1 cellular context compared by ENCODE assay signal in the genomic region with DNA sequence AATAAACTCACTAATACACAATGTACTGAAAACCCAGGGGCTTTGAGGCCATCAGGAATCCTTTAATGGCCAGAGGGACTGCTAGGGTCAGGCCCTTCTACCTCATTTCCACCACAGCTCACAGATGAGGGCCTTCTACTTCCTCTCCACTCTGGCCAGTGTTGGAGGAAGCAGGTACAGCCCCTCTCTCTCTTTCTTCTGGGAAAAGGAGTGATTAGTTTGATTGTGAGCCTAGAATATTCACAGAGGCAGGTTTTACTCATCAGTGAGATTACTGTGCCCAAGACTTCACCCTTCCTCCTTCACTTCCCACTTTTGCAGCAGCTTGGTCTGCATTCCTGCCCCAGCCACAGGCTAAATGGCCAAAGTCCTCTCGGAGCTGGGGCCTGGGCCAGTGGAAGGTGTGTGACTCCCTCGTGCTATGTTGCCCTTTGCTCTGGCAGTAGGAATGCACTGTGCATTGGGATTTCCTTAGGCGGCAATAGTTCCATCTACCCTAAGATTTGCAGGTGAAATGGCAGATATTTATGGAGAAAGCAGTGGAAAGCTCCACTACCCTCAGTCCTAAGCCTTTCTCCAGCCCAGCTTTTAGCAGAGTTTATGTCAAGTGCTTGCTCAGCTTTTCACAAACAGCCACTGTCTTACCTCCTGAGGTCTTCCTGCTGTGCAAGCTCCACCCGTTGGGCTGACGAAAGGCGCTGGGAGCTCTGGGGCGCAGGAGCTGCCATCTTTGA.
A peak's percentile ranks its signal among the peaks of the same experiment; 100 is the strongest.
TF ChIP-seq lines count a peak whose summit lies in the region.

No MANE protein-coding gene starts in this region.

TF ChIP-seq in HepG2, 621 proteins besides CTCF, POLR2A, EP300 and RAD21 (continued from another document and continues in another):
- TF ChIP-seq, protein P1, sequence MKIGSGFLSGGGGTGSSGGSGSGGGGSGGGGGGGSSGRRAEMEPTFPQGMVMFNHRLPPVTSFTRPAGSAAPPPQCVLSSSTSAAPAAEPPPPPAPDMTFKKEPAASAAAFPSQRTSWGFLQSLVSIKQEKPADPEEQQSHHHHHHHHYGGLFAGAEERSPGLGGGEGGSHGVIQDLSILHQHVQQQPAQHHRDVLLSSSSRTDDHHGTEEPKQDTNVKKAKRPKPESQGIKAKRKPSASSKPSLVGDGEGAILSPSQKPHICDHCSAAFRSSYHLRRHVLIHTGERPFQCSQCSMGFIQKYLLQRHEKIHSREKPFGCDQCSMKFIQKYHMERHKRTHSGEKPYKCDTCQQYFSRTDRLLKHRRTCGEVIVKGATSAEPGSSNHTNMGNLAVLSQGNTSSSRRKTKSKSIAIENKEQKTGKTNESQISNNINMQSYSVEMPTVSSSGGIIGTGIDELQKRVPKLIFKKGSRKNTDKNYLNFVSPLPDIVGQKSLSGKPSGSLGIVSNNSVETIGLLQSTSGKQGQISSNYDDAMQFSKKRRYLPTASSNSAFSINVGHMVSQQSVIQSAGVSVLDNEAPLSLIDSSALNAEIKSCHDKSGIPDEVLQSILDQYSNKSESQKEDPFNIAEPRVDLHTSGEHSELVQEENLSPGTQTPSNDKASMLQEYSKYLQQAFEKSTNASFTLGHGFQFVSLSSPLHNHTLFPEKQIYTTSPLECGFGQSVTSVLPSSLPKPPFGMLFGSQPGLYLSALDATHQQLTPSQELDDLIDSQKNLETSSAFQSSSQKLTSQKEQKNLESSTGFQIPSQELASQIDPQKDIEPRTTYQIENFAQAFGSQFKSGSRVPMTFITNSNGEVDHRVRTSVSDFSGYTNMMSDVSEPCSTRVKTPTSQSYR (CRISPR knock-in tag; IDR thresholded peaks at IDR 0.05; ENCODE audit: borderline replicate concordance) = peak; percentile 80
- TF ChIP-seq NR3C1 (CRISPR knock-in tag; IDR thresholded peaks at IDR 0.05) (no peak), CBX1 (IDR thresholded peaks at IDR 0.05; ENCODE audit: low read depth) (peak; percentile 87), ZBTB40 (IDR thresholded peaks at IDR 0.05) (no peak), ZBTB40 (CRISPR knock-in tag; IDR thresholded peaks at IDR 0.05) (peak; percentile 81), LCORL (IDR thresholded peaks at IDR 0.05) (no peak), LCORL (CRISPR knock-in tag; IDR thresholded peaks at IDR 0.05) (peak; percentile 95), THAP9 (CRISPR knock-in tag; IDR thresholded peaks at IDR 0.05; ENCODE audit: borderline replicate concordance) (peak; percentile 60; the same call in 1 of the 2 replicates), ZNF101 (CRISPR knock-in tag; IDR thresholded peaks at IDR 0.05; ENCODE audit: borderline replicate concordance, low read depth) (no peak), MTA3 (CRISPR knock-in tag; IDR thresholded peaks at IDR 0.05) (no peak), ZNF629 (CRISPR knock-in tag; conservative IDR thresholded peaks at IDR 0.05) (peak; percentile 48; the same call in 1 of the 2 replicates), SCMH1 (CRISPR knock-in tag; IDR thresholded peaks at IDR 0.05; ENCODE audit: borderline replicate concordance) (no peak), ZBTB4 (CRISPR knock-in tag; IDR thresholded peaks at IDR 0.05; ENCODE audit: borderline replicate concordance) (peak; percentile 97), ZNF672 (CRISPR knock-in tag; IDR thresholded peaks at IDR 0.05) (no peak), NPAS2 (CRISPR knock-in tag; IDR thresholded peaks at IDR 0.05; ENCODE audit: borderline replicate concordance) (no peak), ZNF773 (CRISPR knock-in tag; IDR thresholded peaks at IDR 0.05; ENCODE audit: borderline replicate concordance) (no peak), ZGPAT (CRISPR knock-in tag; IDR thresholded peaks at IDR 0.05) (peak; percentile 95), NCOA1 (CRISPR knock-in tag; IDR thresholded peaks at IDR 0.05) (peak; percentile 91; the same call in 1 of the 2 replicates), ASH2L (IDR thresholded peaks at IDR 0.05; ENCODE audit: insufficient read length, low read depth, low read length) (peak; percentile 97), KLF11 (CRISPR knock-in tag; IDR thresholded peaks at IDR 0.05) (peak; percentile 47; the same call in 1 of the 2 replicates), RFX3 (CRISPR knock-in tag; IDR thresholded peaks at IDR 0.05) (no peak), MAFF (IDR thresholded peaks at IDR 0.05; ENCODE audit: low read depth, low read length) (peak; percentile 46), TCF12 (IDR thresholded peaks at IDR 0.05) (no peak), TCF12 (CRISPR knock-in tag; IDR thresholded peaks at IDR 0.05) (peak; percentile 85), ZNF24 (IDR thresholded peaks at IDR 0.05) (no peak), MED13 (CRISPR knock-in tag; IDR thresholded peaks at IDR 0.05) (no peak), ZNF256 (CRISPR knock-in tag; conservative IDR thresholded peaks at IDR 0.05) (no peak)
- TF ChIP-seq, protein P2, sequence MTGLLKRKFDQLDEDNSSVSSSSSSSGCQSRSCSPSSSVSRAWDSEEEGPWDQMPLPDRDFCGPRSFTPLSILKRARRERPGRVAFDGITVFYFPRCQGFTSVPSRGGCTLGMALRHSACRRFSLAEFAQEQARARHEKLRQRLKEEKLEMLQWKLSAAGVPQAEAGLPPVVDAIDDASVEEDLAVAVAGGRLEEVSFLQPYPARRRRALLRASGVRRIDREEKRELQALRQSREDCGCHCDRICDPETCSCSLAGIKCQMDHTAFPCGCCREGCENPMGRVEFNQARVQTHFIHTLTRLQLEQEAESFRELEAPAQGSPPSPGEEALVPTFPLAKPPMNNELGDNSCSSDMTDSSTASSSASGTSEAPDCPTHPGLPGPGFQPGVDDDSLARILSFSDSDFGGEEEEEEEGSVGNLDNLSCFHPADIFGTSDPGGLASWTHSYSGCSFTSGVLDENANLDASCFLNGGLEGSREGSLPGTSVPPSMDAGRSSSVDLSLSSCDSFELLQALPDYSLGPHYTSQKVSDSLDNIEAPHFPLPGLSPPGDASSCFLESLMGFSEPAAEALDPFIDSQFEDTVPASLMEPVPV (CRISPR knock-in tag; IDR thresholded peaks at IDR 0.05) = 0 out of 2 replicates have a peak, but pooled peaks have one; percentile 55
